In genomic region chr9:121987312-121987711, GRCh38 we compare ENCODE assay signal across 20 cellular contexts.
DNase-seq lines count a peak whose midpoint lies in the region; ATAC-seq and TF ChIP-seq lines count a peak whose summit lies in the region.
"Had no signal": no experiment of that assay in that cellular context is flagged by ENCODE, and none has a peak within 500 bp of the region (broad histone marks: within the 10 kb centered on the region; RNA-seq: fewer than 3 reads in every experiment).

No MANE protein-coding gene starts in this region.

- no peak overlapping the region for H4K91ac ChIP-seq in IMR-90 (ENCODE audit: insufficient read depth, low read depth, low read length)
- no peak overlapping the region for H4K91ac ChIP-seq in H9 (ENCODE audit: insufficient read length, low read depth, low read length)

- H3K23ac ChIP-seq in IMR-90 (ENCODE audit: low read depth, low read length) = no peak overlapping the region
- H3K23ac ChIP-seq in H9 (ENCODE audit: insufficient read length, low read depth, low read length) = no peak overlapping the region

- H2BK20ac ChIP-seq in IMR-90 (ENCODE audit: low read depth, low read length) = no peak overlapping the region
- H2BK20ac ChIP-seq in H9 (ENCODE audit: low read depth, low read length, poor library complexity, severe bottlenecking) = no peak overlapping the region

- H3K27ac ChIP-seq in IMR-90 (ENCODE audit: insufficient read depth, low read length) = no peak overlapping the region
- peak overlapping the region; percentile 42 to 61 for H3K27ac ChIP-seq in ascending aorta
- H3K27ac ChIP-seq in tibial artery = peak overlapping the region; percentile 55 to 74
- no peak overlapping the region for H3K27ac ChIP-seq in H9 (ENCODE audit: insufficient read length, low read depth, low read length)
- H3K27ac ChIP-seq: Peyer's patch had no signal

- H4K20me1 ChIP-seq in IMR-90 (ENCODE audit: insufficient read depth, low read length) (peaks cover 10% of the 10 kb centered on the region), H9 (ENCODE audit: control insufficient read depth, insufficient read depth, insufficient read length) (no peaks in the 10 kb centered on the region)

- H3K56ac ChIP-seq in IMR-90 (ENCODE audit: extremely low read depth, insufficient read depth, low read length) (no peak overlapping the region), H9 (ENCODE audit: insufficient read length, low read depth, low read length) (no peak overlapping the region)

- no peak overlapping the region for H2AK9ac ChIP-seq in IMR-90 (replicated peaks; ENCODE audit: low read depth, low read length, poor library complexity)

- TF ChIP-seq CTCF in IMR-90 (conservative IDR thresholded peaks at IDR 0.05; ENCODE audit: low read depth, low read length) = no peak
- TF ChIP-seq CTCF in ascending aorta (IDR thresholded peaks at IDR 0.05) = no peak
- TF ChIP-seq CTCF in nephron progenitor cell (IDR thresholded peaks at IDR 0.05) = no peak
- no peak for TF ChIP-seq CTCF in tibial artery (IDR thresholded peaks at IDR 0.05)
- no peak for TF ChIP-seq CTCF in H9 (conservative IDR thresholded peaks at IDR 0.05)
- no peak for TF ChIP-seq CTCF in GM10248 (IDR thresholded peaks at IDR 0.05; ENCODE audit: control extremely low read depth, extremely low read depth, low read depth, missing control alignments)

- H3K36me3 Mint-ChIP-seq in nephron progenitor cell (ENCODE audit: low read depth) (no peaks in the 10 kb centered on the region), H9 (ENCODE audit: insufficient read depth in 1 of 3, low read depth in 3 of 3) (no peaks in the 10 kb centered on the region)

- peak overlapping the region; percentile 75 for H3K27ac Mint-ChIP-seq in nephron progenitor cell
- H3K27ac Mint-ChIP-seq in H9 = no peak overlapping the region
- H3K27ac Mint-ChIP-seq: CD4-positive, alpha-beta T cell had no signal

- H3K9me1 ChIP-seq in IMR-90 (ENCODE audit: insufficient read depth, low read length) = peaks cover 17% of the 10 kb centered on the region

- H3K9me3 ChIP-seq in IMR-90 (ENCODE audit: control insufficient read depth, insufficient read depth, low read length) (no peaks in the 10 kb centered on the region), ascending aorta (no peaks in the 10 kb centered on the region), tibial artery (no peaks in the 10 kb centered on the region), H9 (ENCODE audit: control insufficient read depth, low read depth, low read length) (no peaks in the 10 kb centered on the region)
- H3K9me3 ChIP-seq: BE2C, Peyer's patch, SK-N-SH had no signal

- H3K27me3 ChIP-seq in IMR-90 (ENCODE audit: control insufficient read depth, insufficient read depth, low read length) (no peaks in the 10 kb centered on the region), ascending aorta (no peaks in the 10 kb centered on the region), tibial artery (no peaks in the 10 kb centered on the region), H9 (ENCODE audit: insufficient read depth, low read length) (no peaks in the 10 kb centered on the region)
- H3K27me3 ChIP-seq: BE2C, Peyer's patch had no signal

- DNase-seq in IMR-90 = no peak
- no peak for DNase-seq in ascending aorta (ENCODE audit: low spot score in 2 of 2)
- DNase-seq in nephron progenitor cell = peak; percentile 23
- no peak for DNase-seq in tibial artery
- no peak for DNase-seq in H9
- no peak for DNase-seq in GM10248 (ENCODE audit: extremely low spot score)
- no peak for DNase-seq in NCI-H524 treated with DMSO at 0.1 percent for 48 hours (lab: John Stamatoyannopoulos, UW)
- DNase-seq: BE2C; CD4-positive, alpha-beta T cell; KG1; NCI-H1048; NCI-H1436 treated with DMSO at 0.1 percent for 48 hours; NCI-H2029 treated with DMSO at 0.1 percent for 48 hours; NCI-H2171 treated with DMSO at 0.1 percent for 48 hours; NCI-H446 treated with DMSO at 0.1 percent for 48 hours; NCI-H774; Peyer's patch; SHP77; SK-N-SH had no signal

- H2BK12ac ChIP-seq in H9 (ENCODE audit: insufficient read length, low read depth, low read length) = no peak overlapping the region

- H2AK5ac ChIP-seq in IMR-90 (ENCODE audit: low read depth, low read length) (no peak overlapping the region; the same call in 1 of the 2 replicates), H9 (ENCODE audit: insufficient read length, low read length) (no peak overlapping the region)

- H3K4ac ChIP-seq in IMR-90 (ENCODE audit: low read depth, low read length) (0 out of 2 replicates have a peak overlapping the region, but pooled peaks have one; percentile 16), H9 (ENCODE audit: low read depth, low read length) (no peak overlapping the region)

- H2BK120ac ChIP-seq in IMR-90 (ENCODE audit: low read depth, low read length) (0 out of 2 replicates have a peak overlapping the region, but pooled peaks have one; percentile 21), H9 (ENCODE audit: low read depth, low read length, poor library complexity, severe bottlenecking) (no peak overlapping the region)

- H3K4me3 Mint-ChIP-seq in nephron progenitor cell = peak overlapping the region; percentile 44
- no peak overlapping the region for H3K4me3 Mint-ChIP-seq in H9
- H3K4me3 Mint-ChIP-seq: CD4-positive, alpha-beta T cell had no signal

- no peak overlapping the region for H3K18ac ChIP-seq in IMR-90 (ENCODE audit: low read depth, low read length)
- H3K18ac ChIP-seq in H9 (ENCODE audit: insufficient read length, low read depth, low read length) = no peak overlapping the region

- whole genome bisulfite sequencing in IMR-90 (ENCODE audit: extremely low coverage in 2 of 2, insufficient read length in 1 of 2), 2 experiments = 100% methylated on average over 5 of the region's 7 CpGs; no CpG with 5 or more reads in 1 of the 2 experiments
- WGBS in H9 (ENCODE audit: extremely low coverage, insufficient read length, low lambda C conversion rate) = no CpG with 5 or more reads among the region's 7 CpGs

- H3K4me1 Mint-ChIP-seq in nephron progenitor cell (peaks cover 82% of the 10 kb centered on the region), H9 (peaks cover 0 to 2% of the 10 kb centered on the region in 2 experiments; a peak in 1 of 4 replicates)

- peaks cover 23% of the 10 kb centered on the region for H3K27me3 Mint-ChIP-seq in nephron progenitor cell (ENCODE audit: low read depth, poor library complexity)
- peaks cover 36% of the 10 kb centered on the region for H3K27me3 Mint-ChIP-seq in H9 (ENCODE audit: low read depth)
- H3K27me3 Mint-ChIP-seq: CD4-positive, alpha-beta T cell had no signal

- POLR2A ChIA-PET in IMR-90 (lab: Charles Lee; ENCODE audit: unreplicated experiment) (no interaction called here), GM10248 (lab: Yijun Ruan, JAX) (no interaction called here)

- H3T11ph ChIP-seq in H9 (ENCODE audit: low read length) = no peak overlapping the region

- in situ Hi-C loops in IMR-90 (cut with MboI; ENCODE audit: low sequenced_read_pairs) = no loop called here

- H3K79me1 ChIP-seq in IMR-90 (ENCODE audit: low read depth in 1 of 2, low read length in 2 of 2) (peaks cover 0 to 6% of the 10 kb centered on the region in 2 experiments; a peak in 1 of 4 replicates), H9 (ENCODE audit: insufficient read depth, low read depth, low read length, poor library complexity, severe bottlenecking) (no peaks in the 10 kb centered on the region)

- H4K5ac ChIP-seq in IMR-90 (ENCODE audit: low read depth, low read length) = no peak overlapping the region
- no peak overlapping the region for H4K5ac ChIP-seq in H9 (ENCODE audit: insufficient read length, low read depth, low read length)

- no TSS peak for BruUV-seq in IMR-90 (replicated peaks; lab: Mats Ljungman, UMichigan)

- H3K14ac ChIP-seq in IMR-90 (replicated peaks; ENCODE audit: low read depth, low read length) (no peak overlapping the region), H9 (ENCODE audit: insufficient read depth, low read length) (no peak overlapping the region)

- dilution Hi-C loops in IMR-90 (cut with HindIII; ENCODE audit: low sequenced_read_pairs, unreplicated experiment) = no loop called here

- no peaks in the 10 kb centered on the region for H3K79me2 ChIP-seq in H9 (ENCODE audit: insufficient read depth, low read length)

- H3K23me2 ChIP-seq in H9 (ENCODE audit: insufficient read length, low read depth, low read length, poor library complexity, severe bottlenecking) = no peaks in the 10 kb centered on the region

- H3K9ac ChIP-seq in IMR-90 (ENCODE audit: low read depth, low read length) (no peak overlapping the region), H9 (ENCODE audit: extremely low read depth, insufficient read length, low read length) (no peak overlapping the region)
- H3K9ac ChIP-seq: SK-N-SH had no signal

- intact Hi-C loops in IMR-90 (cut with micrococcal nuclease) = no loop called here
- intact Hi-C loops in ascending aorta (cut with DNase I) = loop anchor here (5.0 kb wide), 1 partner anchor 215 kb away; no protein-coding TSS in a partner anchor
- intact Hi-C loops in tibial artery (cut with DNase I; ENCODE audit: low total_unique reads) = no loop called here

- H3K4me1 ChIP-seq in IMR-90 (ENCODE audit: control insufficient read depth, insufficient read depth, low read length) = peaks cover 9% of the 10 kb centered on the region
- H3K4me1 ChIP-seq in ascending aorta = peaks cover 11 to 41% of the 10 kb centered on the region in 2 donors
- H3K4me1 ChIP-seq in tibial artery = peaks cover 0 to 45% (median 31%) of the 10 kb centered on the region in 4 donors
- H3K4me1 ChIP-seq in H9 (ENCODE audit: insufficient read depth, low read length) = no peaks in the 10 kb centered on the region
- H3K4me1 ChIP-seq: BE2C, Peyer's patch had no signal

- H3K36me3 ChIP-seq in IMR-90 (ENCODE audit: control insufficient read depth, insufficient read depth, low read length) = 0 out of 2 replicates have a peak, but pooled peaks cover 3% of the 10 kb centered on the region
- H3K36me3 ChIP-seq in ascending aorta = peaks cover 8 to 9% of the 10 kb centered on the region in 2 donors
- peaks cover 0 to 12% (median 0%) of the 10 kb centered on the region in 3 donors for H3K36me3 ChIP-seq in tibial artery
- H3K36me3 ChIP-seq: BE2C, Peyer's patch had no signal

- H2BK15ac ChIP-seq in IMR-90 (ENCODE audit: low read depth, low read length) = no peak overlapping the region
- no peak overlapping the region for H2BK15ac ChIP-seq in H9 (ENCODE audit: low read depth, low read length)

- no peak for ATAC-seq in IMR-90 (ENCODE audit: low read depth)
- ATAC-seq: HCT116 had no signal

- no peak for TF ChIP-seq RAD21 in IMR-90 (IDR thresholded peaks at IDR 0.05; ENCODE audit: low read length)

- no peak for TF ChIP-seq POLR2A in IMR-90 (IDR thresholded peaks at IDR 0.05; ENCODE audit: low read depth, low read length)

- H3K4me3 ChIP-seq in IMR-90 (ENCODE audit: insufficient read depth, low read depth, low read length) = no peak overlapping the region
- H3K4me3 ChIP-seq in ascending aorta = no peak overlapping the region
- H3K4me3 ChIP-seq in tibial artery = no peak overlapping the region
- H3K4me3 ChIP-seq: Peyer's patch had no signal

- CTCF ChIA-PET in IMR-90 (lab: Yijun Ruan, JAX) (no interaction called here), GM10248 (lab: Yijun Ruan, JAX) (no interaction called here)

- no peak overlapping the region for H2BK5ac ChIP-seq in IMR-90 (ENCODE audit: low read depth, low read length, poor library complexity, severe bottlenecking)
- H2BK5ac ChIP-seq in H9 (ENCODE audit: insufficient read length, low read length) = no peak overlapping the region

- H4K8ac ChIP-seq in IMR-90 (ENCODE audit: low read depth in 2 of 2, low read length in 2 of 2) (no peak overlapping the region), H9 (replicated peaks; ENCODE audit: insufficient read length, low read depth, low read length) (no peak overlapping the region)

- H3K4me2 ChIP-seq in IMR-90 (ENCODE audit: low read depth, low read length) (no peak overlapping the region), H9 (ENCODE audit: insufficient read depth, insufficient read length, low read length) (no peak overlapping the region)
- H3K4me2 ChIP-seq: SK-N-SH had no signal

- no peaks in the 10 kb centered on the region for H3K9me3 Mint-ChIP-seq in nephron progenitor cell
- no peaks in the 10 kb centered on the region for H3K9me3 Mint-ChIP-seq in H9
- H3K9me3 Mint-ChIP-seq: CD4-positive, alpha-beta T cell had no signal

- H2AFZ ChIP-seq in IMR-90 (replicated peaks; ENCODE audit: low read length, poor library complexity) (no peak overlapping the region), H9 (ENCODE audit: low read length) (no peak overlapping the region)

Comparison
In these comparisons a context has a peak if more than half of its experiments do, and no peak if none do; other contexts are left out.
1. H3K27ac ChIP-seq: peak in ascending aorta (2 of 2) and tibial artery (2 of 2); none in IMR-90 (single experiment) and H9 (single experiment).